8 cellular contexts compared by ENCODE assay signal in genomic region chr1:192512426-192513125, GRCh38.
DNase-seq lines count a peak whose midpoint lies in the region; ATAC-seq lines count a peak whose summit lies in the region.

No MANE protein-coding gene starts in this region.

- no peaks in the 10 kb centered on the region for H3K9me3 Mint-ChIP-seq in central memory CD8-positive, alpha-beta T cell

- DNase-seq in central memory CD8-positive, alpha-beta T cell (ENCODE audit: low spot score in 2 of 2): no peak
- peak; percentile 7 for DNase-seq in putamen (ENCODE audit: low spot score)
- no peak for DNase-seq in NCI-H345 treated with DMSO at 0.1 percent for 48 hours (lab: John Stamatoyannopoulos, UW; ENCODE audit: unreplicated experiment)
- no peak for DNase-seq in hippocampal formation (lab: John Stamatoyannopoulos, UW)
- DNase-seq in NCI-H345 (lab: John Stamatoyannopoulos, UW): no peak

- H3K27me3 Mint-ChIP-seq in central memory CD8-positive, alpha-beta T cell: no peaks in the 10 kb centered on the region

- H3K4me1 Mint-ChIP-seq in central memory CD8-positive, alpha-beta T cell: peaks cover 29% of the 10 kb centered on the region

- ATAC-seq in GM18508 (IDR thresholded peaks at IDR 0.05; ENCODE audit: insufficient read depth, unreplicated experiment) (peak; percentile 26), HG03175 (IDR thresholded peaks at IDR 0.05; ENCODE audit: unreplicated experiment) (peak; percentile 21), HG03565 (IDR thresholded peaks at IDR 0.05; ENCODE audit: unreplicated experiment) (no peak)
- no peak for ATAC-seq in central memory CD8-positive, alpha-beta T cell (replicated peaks; ENCODE audit: extremely low read depth, poor library complexity, severe bottlenecking)

- H3K27ac Mint-ChIP-seq in central memory CD8-positive, alpha-beta T cell (ENCODE audit: low read depth): peak overlapping the region; percentile 26

- H3K36me3 Mint-ChIP-seq in central memory CD8-positive, alpha-beta T cell (ENCODE audit: insufficient read depth): peaks cover 9% of the 10 kb centered on the region

- no peak overlapping the region for H3K4me3 Mint-ChIP-seq in central memory CD8-positive, alpha-beta T cell

Comparison
In these comparisons a context has a peak if more than half of its experiments do, and no peak if none do; other contexts are left out.
1. ATAC-seq: peak in GM18508 (single experiment) and HG03175 (single experiment); none in central memory CD8-positive, alpha-beta T cell (single experiment) and HG03565 (single experiment).